Comparison of ENCODE assay signal across 12 cellular contexts in the genomic region with DNA sequence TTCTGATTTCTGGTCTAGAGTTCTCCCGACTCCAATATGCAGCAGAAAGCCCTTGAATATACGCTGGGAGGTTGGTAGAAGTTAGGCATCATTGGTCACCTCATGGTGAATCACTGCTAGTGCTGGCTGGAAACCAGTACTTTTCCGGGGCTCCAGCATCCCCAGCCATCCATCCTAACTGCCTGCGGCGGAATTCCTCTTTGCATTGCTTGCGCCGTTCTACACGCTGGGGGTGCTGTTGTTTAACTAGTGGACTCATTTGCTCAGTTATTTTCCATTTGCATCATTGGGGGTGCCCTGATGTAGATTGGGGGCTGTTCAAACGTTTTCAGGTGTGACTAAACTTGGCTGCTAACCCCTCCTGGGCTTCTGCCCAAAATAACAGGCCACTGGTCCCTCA. TPM values are rescaled to one million over a fixed set of nuclear protein-coding genes. Genes with fewer than 3 reads are reported as not detected.
A peak's percentile ranks its signal among the peaks of the same experiment; 100 is the strongest.
DNase-seq lines count a peak whose midpoint lies in the region; ATAC-seq, FAIRE-seq and TF ChIP-seq lines count a peak whose summit lies in the region.
"Had no signal": no experiment of that assay in that cellular context is flagged by ENCODE, and none has a peak within 500 bp of the region (broad histone marks: within the 10 kb centered on the region; RNA-seq: fewer than 3 reads in every experiment).

No MANE protein-coding gene starts in this region.

- no peaks in the 10 kb centered on the region for H3K79me1 ChIP-seq in H1 (ENCODE audit: low read depth, low read length)

- peak; percentile 94 for FAIRE-seq in H1 (lab: Jason Lieb, UNC)

- no peak for TF ChIP-seq EP300 in H1 (IDR thresholded peaks at IDR 0.05; ENCODE audit: borderline replicate concordance in 1 of 2, low read depth in 2 of 2, low read length in 2 of 2)

- H3K23ac ChIP-seq in H1 (ENCODE audit: insufficient read length): no peak overlapping the region

- no peak overlapping the region for H3K27ac ChIP-seq in H1 (ENCODE audit: low read depth, low read length)

- peaks cover 0 to 23% (median 11%) of the 10 kb centered on the region in 4 experiments; a peak in 6 of 7 replicates for H3K27me3 ChIP-seq in H1 (replicated peaks in 1 of 4; ENCODE audit: control insufficient read depth in 3 of 4, extremely low read depth in 1 of 4, insufficient read depth in 3 of 4, low read length in 3 of 4)

- ATAC-seq in omental fat pad (ENCODE audit: low FRiP score) (peak; percentile 41), HG03342 (IDR thresholded peaks at IDR 0.05; ENCODE audit: unreplicated experiment) (no peak), GM21528 (IDR thresholded peaks at IDR 0.05; ENCODE audit: low FRiP score, unreplicated experiment) (no peak), HG02623 (IDR thresholded peaks at IDR 0.05; ENCODE audit: unreplicated experiment) (no peak)

- peaks cover 10% of the 10 kb centered on the region for H3K27me3 Mint-ChIP-seq in activated T-helper 1 cell treated with anti-CD3 and anti-CD28 coated beads, Interleukin-12 subunit alpha, Interleukin-12 subunit beta, Interleukin-2, Interleukin-4 antibody, amounts not matched to agents 30 ng/mL and 10 ng/mL and 1 ng/mL, durations not matched to agents 14 hours and 24 hours and 36 hours (ENCODE audit: insufficient read depth)

- peak; percentile 72 to 78 for TF ChIP-seq RAD21 in H1 (IDR thresholded peaks at IDR 0.05 in 1 of 2, conservative IDR thresholded peaks at IDR 0.05 in 1 of 2; ENCODE audit: low read depth in 2 of 2, low read length in 2 of 2)

- H3K4me3 Mint-ChIP-seq in activated T-helper 1 cell treated with anti-CD3 and anti-CD28 coated beads, Interleukin-12 subunit alpha, Interleukin-12 subunit beta, Interleukin-2, Interleukin-4 antibody, amounts not matched to agents 30 ng/mL and 10 ng/mL and 1 ng/mL, durations not matched to agents 14 hours and 24 hours and 36 hours: no peak overlapping the region
- H3K4me3 Mint-ChIP-seq: T-helper 1 cell treated with Interleukin-12 subunit alpha and Interleukin-12 subunit beta and Interleukin-4 antibody, amounts not matched to agents 30 μg/mL and 1 μg/mL, for 36 hours had no signal

- CTCF ChIA-PET in H1 (lab: Charles Lee; ENCODE audit: partially characterized antibody): no interaction called here

- H3K36me3 ChIP-seq in H1 (ENCODE audit: control insufficient read depth in 2 of 4, insufficient read depth in 4 of 4, low read length in 3 of 4): no peaks in the 10 kb centered on the region

- TF ChIP-seq POLR2A in H1 (IDR thresholded peaks at IDR 0.05; ENCODE audit: control extremely low read depth in 1 of 2, low read depth in 2 of 2, low read length in 2 of 2): no peak

- intact Hi-C loops in activated T-helper 1 cell treated with anti-CD3 and anti-CD28 coated beads, Interleukin-12 subunit alpha, Interleukin-12 subunit beta, Interleukin-2, Interleukin-4 antibody, amounts not matched to agents 30 ng/mL and 10 ng/mL and 1 ng/mL, durations not matched to agents 14 hours and 24 hours and 36 hours (cut with micrococcal nuclease): loop anchor here (5.0 kb wide), 2 partner anchors 334 to 1669 kb away; no protein-coding TSS in a partner anchor

- peak overlapping the region; percentile 40 to 49; a peak in 3 of 4 replicates for H3K4me2 ChIP-seq in H1 (ENCODE audit: insufficient read depth in 1 of 2, low read depth in 2 of 2, low read length in 2 of 2)

- no peaks in the 10 kb centered on the region for H3K79me2 ChIP-seq in H1 (ENCODE audit: control insufficient read depth in 1 of 2, insufficient read depth in 2 of 2, low read length in 2 of 2)

- H2BK12ac ChIP-seq in H1 (ENCODE audit: low read depth, low read length): no peak overlapping the region

- H2BK15ac ChIP-seq in H1 (ENCODE audit: low read length): no peak overlapping the region

- no peak overlapping the region for H3K14ac ChIP-seq in H1 (ENCODE audit: insufficient read length)

- peaks cover 2 to 3% (median 3%) of the 10 kb centered on the region in 4 experiments; a peak in 4 of 7 replicates for H3K4me1 ChIP-seq in H1 (replicated peaks in 1 of 4; ENCODE audit: control insufficient read depth in 3 of 4, insufficient read depth in 4 of 4, low read length in 3 of 4)

- no peak overlapping the region for H2BK120ac ChIP-seq in H1 (replicated peaks; ENCODE audit: low read depth, low read length)

- no peak overlapping the region for H3K18ac ChIP-seq in H1 (ENCODE audit: extremely low read depth, low read length)

- no peak overlapping the region for H2BK20ac ChIP-seq in H1 (ENCODE audit: low read length)

- no peak overlapping the region for H4K8ac ChIP-seq in H1 (ENCODE audit: extremely low read depth, insufficient read depth, low read length)

- no peaks in the 10 kb centered on the region for H4K20me1 ChIP-seq in H1 (replicated peaks in 1 of 2; ENCODE audit: control insufficient read depth in 1 of 2, insufficient read depth in 2 of 2, low read length in 2 of 2)

- no peaks in the 10 kb centered on the region for H3K9me3 Mint-ChIP-seq in activated T-helper 1 cell treated with anti-CD3 and anti-CD28 coated beads, Interleukin-12 subunit alpha, Interleukin-12 subunit beta, Interleukin-2, Interleukin-4 antibody, amounts not matched to agents 30 ng/mL and 10 ng/mL and 1 ng/mL, durations not matched to agents 14 hours and 24 hours and 36 hours
- H3K9me3 Mint-ChIP-seq: T-helper 1 cell treated with Interleukin-12 subunit alpha and Interleukin-12 subunit beta and Interleukin-4 antibody, amounts not matched to agents 30 μg/mL and 1 μg/mL, for 36 hours had no signal

- no peak overlapping the region for H4K5ac ChIP-seq in H1 (ENCODE audit: insufficient read length, low read depth, low read length)

- no peaks in the 10 kb centered on the region for H3K36me3 Mint-ChIP-seq in activated T-helper 1 cell treated with anti-CD3 and anti-CD28 coated beads, Interleukin-12 subunit alpha, Interleukin-12 subunit beta, Interleukin-2, Interleukin-4 antibody, amounts not matched to agents 30 ng/mL and 10 ng/mL and 1 ng/mL, durations not matched to agents 14 hours and 24 hours and 36 hours (ENCODE audit: low read depth)

- H3K27ac Mint-ChIP-seq in activated T-helper 1 cell treated with anti-CD3 and anti-CD28 coated beads, Interleukin-12 subunit alpha, Interleukin-12 subunit beta, Interleukin-2, Interleukin-4 antibody, amounts not matched to agents 30 ng/mL and 10 ng/mL and 1 ng/mL, durations not matched to agents 14 hours and 24 hours and 36 hours: no peak overlapping the region
- H3K27ac Mint-ChIP-seq: T-helper 1 cell treated with Interleukin-12 subunit alpha and Interleukin-12 subunit beta and Interleukin-4 antibody, amounts not matched to agents 30 μg/mL and 1 μg/mL, for 36 hours had no signal

- POLR2A ChIA-PET in H1 (lab: Charles Lee; ENCODE audit: partially characterized antibody): no interaction called here

- no peak overlapping the region for H2AK5ac ChIP-seq in H1 (ENCODE audit: low read depth, low read length)

- no peak overlapping the region for H3K4ac ChIP-seq in H1 (replicated peaks; ENCODE audit: insufficient read length, low read depth, low read length)

- DNase-seq in GM12864 (ENCODE audit: low read depth): no peak
- peak; percentile 67 for DNase-seq in NCI-H226
- DNase-seq in H1 (ENCODE audit: low read depth in 1 of 2, low spot score in 2 of 2): peak in 1 of 2 experiments; percentile 46
- no peak for DNase-seq in omental fat pad (ENCODE audit: low spot score)
- no peak for DNase-seq in activated T-helper 1 cell treated with anti-CD3 and anti-CD28 coated beads, Interleukin-12 subunit alpha, Interleukin-12 subunit beta, Interleukin-2, Interleukin-4 antibody, amounts not matched to agents 30 ng/mL and 10 ng/mL and 1 ng/mL, durations not matched to agents 14 hours and 24 hours and 36 hours (ENCODE audit: low spot score)
- DNase-seq: aorta; stimulated activated CD4-positive, alpha-beta T cell treated with anti-CD3 and anti-CD28 coated beads, Interleukin-4, amount 100 ng/mL, for 4 hours had no signal

- H3K9ac ChIP-seq in H1 (replicated peaks in 1 of 4; ENCODE audit: extremely low read depth in 1 of 4, low read depth in 3 of 4, low read length in 3 of 4): no peak overlapping the region

- H3K4me1 Mint-ChIP-seq in activated T-helper 1 cell treated with anti-CD3 and anti-CD28 coated beads, Interleukin-12 subunit alpha, Interleukin-12 subunit beta, Interleukin-2, Interleukin-4 antibody, amounts not matched to agents 30 ng/mL and 10 ng/mL and 1 ng/mL, durations not matched to agents 14 hours and 24 hours and 36 hours (ENCODE audit: low read depth): no peaks in the 10 kb centered on the region

- H3K9me3 ChIP-seq in H1 (ENCODE audit: insufficient read depth in 2 of 2, low read depth in 1 of 2, low read length in 1 of 2): no peaks in the 10 kb centered on the region

- H3K4me3 ChIP-seq in GM12864 (ENCODE audit: low read depth, low read length) (no peak overlapping the region), H1 (ENCODE audit: extremely low read depth in 1 of 4, insufficient read depth in 2 of 4, low read depth in 3 of 4, low read length in 4 of 4) (peak overlapping the region in 1 of 4 experiments; percentile 35; a peak in 1 of 8 replicates)
- H3K4me3 ChIP-seq: lung had no signal

- no peak overlapping the region for H2BK5ac ChIP-seq in H1 (ENCODE audit: low read depth, low read length)

- no peak overlapping the region for H3K56ac ChIP-seq in H1 (replicated peaks; ENCODE audit: insufficient read length, low read depth, low read length)

- peak; percentile 2 for TF ChIP-seq CTCF in GM12864 (IDR thresholded peaks at IDR 0.05; ENCODE audit: low read depth, low read length, missing control alignments)
- TF ChIP-seq CTCF in H1 (IDR thresholded peaks at IDR 0.05; ENCODE audit: control extremely low read depth in 1 of 3, insufficient read depth in 1 of 3, low read depth in 1 of 3, low read length in 3 of 3): peak; percentile 35 to 52 (median 43)
- TF ChIP-seq CTCF in omental fat pad (IDR thresholded peaks at IDR 0.05): no peak

- no peak overlapping the region for H4K91ac ChIP-seq in H1 (replicated peaks; ENCODE audit: insufficient read length, low read length)

- H3K23me2 ChIP-seq in H1 (ENCODE audit: low read depth, low read length): no peaks in the 10 kb centered on the region

- 23% methylated on average over 8 of the region's 9 CpGs; no CpG with 5 or more reads in 1 of the 2 experiments for WGBS in H1 (ENCODE audit: extremely low coverage in 1 of 2, insufficient coverage in 1 of 2, insufficient read length in 1 of 2, insufficient replicate concordance in 2 of 2, low coverage in 1 of 2, low lambda C conversion rate in 2 of 2, missing lambda C conversion rate in 1 of 2), 2 experiments

- no peak overlapping the region for H2AFZ ChIP-seq in H1 (ENCODE audit: low read length)

RNA-seq across cellular contexts. Expression of gene GPR50, which starts 23.3 kb away (rescaled TPM):
- 1.6 TPM in 2 replicates for total RNA-seq in H1 (2021; fragmentation: NEBNext Ultra II Directional; extraction: Animal tissue kit (Norgen Biotek cat#: 25700))
- 1.9 and 3.5 TPM in 2 replicates for polyA plus RNA-seq in H1 (2011; rRNA removed)
- polyA plus RNA-seq in H1 (2011; cell fraction: cytosol; rRNA removed): 1.1 TPM
- 3.4 TPM for polyA plus RNA-seq in H1 (2011; cell fraction: nucleus; rRNA removed)
- 1.4 to 2.1 TPM (median 1.9 TPM) in 4 replicates for polyA plus RNA-seq in H1 (2012, experiment 1 of 2)
- polyA plus RNA-seq in H1 (2012, experiment 2 of 2): 0.71 TPM
- 2.3 TPM for polyA plus RNA-seq in H1 (2013, experiment 1 of 2)
- polyA plus RNA-seq in H1 (2013, experiment 2 of 2): 3.0 TPM
- polyA minus RNA-seq in H1 (2011; rRNA and poly(A)+ RNA removed): 2.9 and 3.2 TPM in 2 replicates
- 1.7 TPM for polyA minus RNA-seq in H1 (2011; cell fraction: cytosol; rRNA and poly(A)+ RNA removed)
- polyA minus RNA-seq in H1 (2011; cell fraction: nucleus; rRNA and poly(A)+ RNA removed): 0.80 TPM
- total RNA-seq in omental fat pad: not detected
- not detected in 2 replicates for total RNA-seq in activated T-helper 1 cell treated with anti-CD3 and anti-CD28 coated beads, Interleukin-12 subunit alpha, Interleukin-12 subunit beta, Interleukin-2, Interleukin-4 antibody, amounts not matched to agents 30 ng/mL and 10 ng/mL and 1 ng/mL, durations not matched to agents 14 hours and 24 hours and 36 hours
- total RNA-seq: aorta, lung had no signal
- polyA plus RNA-seq: lung had no signal

Comparison
In these comparisons a context has a peak if more than half of its experiments do, and no peak if none do; other contexts are left out.
1. CTCF ChIP-seq: peak in GM12864 (single experiment) and H1 (3 of 3); none in omental fat pad (0 of 3).